17 cellular contexts compared by ENCODE assay signal in the genomic region with DNA sequence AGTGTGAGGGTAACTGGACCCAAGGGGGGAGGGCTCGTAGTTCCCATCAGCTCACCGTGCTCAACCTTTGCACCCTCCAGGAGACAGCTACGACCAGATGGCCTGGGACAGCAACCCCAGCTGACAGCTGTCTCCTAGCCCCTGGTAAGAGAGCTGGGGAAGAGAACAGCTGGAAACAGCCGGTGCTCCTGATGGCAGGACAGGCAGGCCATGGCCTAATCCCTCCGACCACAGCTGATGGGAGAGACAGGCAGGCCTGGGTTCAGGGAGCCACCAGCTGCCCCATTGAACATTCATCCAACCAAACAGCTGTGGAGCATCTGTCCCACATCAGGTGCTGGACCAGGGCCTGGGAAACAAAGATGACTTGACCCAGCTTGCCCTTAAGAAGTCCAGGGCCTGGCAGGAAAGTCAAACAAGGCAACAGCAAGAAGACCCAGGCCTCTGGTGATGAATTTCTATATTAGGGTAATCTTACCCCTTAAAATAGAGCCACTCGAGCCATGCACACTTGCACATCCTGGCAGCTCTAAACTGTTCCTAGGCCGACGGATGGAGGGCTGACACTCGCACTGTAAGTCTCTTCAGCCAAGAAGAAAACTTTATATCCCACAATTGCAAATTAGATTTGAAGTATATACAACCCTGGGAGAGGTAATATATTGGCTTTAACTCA. TPM values are rescaled to one million over a fixed set of nuclear protein-coding genes. Genes with fewer than 3 reads are reported as not detected.
DNase-seq lines count a peak whose midpoint lies in the region; ATAC-seq and TF ChIP-seq lines count a peak whose summit lies in the region.
"Had no signal": no experiment of that assay in that cellular context is flagged by ENCODE, and none has a peak within 500 bp of the region (broad histone marks: within the 10 kb centered on the region; RNA-seq: fewer than 3 reads in every experiment).

No MANE protein-coding gene starts in this region.

- H3K36me3 Mint-ChIP-seq in nephron (ENCODE audit: low read depth), result peaks cover 41% of the 10 kb centered on the region
- H3K36me3 Mint-ChIP-seq: activated naive CD8-positive, alpha-beta T cell treated with anti-CD3 and anti-CD28 coated beads for 36 hours had no signal

- H3K27ac Mint-ChIP-seq in nephron, result peak overlapping the region in 2 of 3 experiments; percentile 16 to 70
- H3K27ac Mint-ChIP-seq: activated naive CD8-positive, alpha-beta T cell treated with anti-CD3 and anti-CD28 coated beads for 36 hours; activated T-helper 1 cell treated with anti-CD3 and anti-CD28 coated beads, Interleukin-12 subunit alpha, Interleukin-12 subunit beta, Interleukin-2, Interleukin-4 antibody, amounts not matched to agents 30 ng/mL and 10 ng/mL and 1 ng/mL, durations not matched to agents 14 hours and 24 hours and 36 hours; HFFc6; T-helper 2 cell treated with Interferon-gamma antibody and Interleukin-4, amounts not matched to agents 5 μg/mL and 100 μg/mL, for 36 hours had no signal

- intact Hi-C loops in Right ventricle myocardium inferior (cut with DNase I) (no loop called here), cardiac septum (cut with DNase I) (no loop called here), Right ventricle myocardium superior (cut with DNase I) (no loop called here)

- DNase-seq in Right ventricle myocardium inferior (ENCODE audit: missing footprints), result no peak
- DNase-seq in cardiac septum (ENCODE audit: low spot score), result no peak
- peak; percentile 57 for DNase-seq in Right ventricle myocardium superior
- no peak for DNase-seq in UCSD-AML1 (lab: John Stamatoyannopoulos, UW; ENCODE audit: unreplicated experiment)
- DNase-seq in NCI-H2029 treated with DMSO at 0.1 percent for 48 hours (lab: John Stamatoyannopoulos, UW), result no peak
- DNase-seq in NCI-H187 treated with DMSO at 0.1 percent for 48 hours (lab: John Stamatoyannopoulos, UW), result no peak
- DNase-seq: activated naive CD8-positive, alpha-beta T cell treated with anti-CD3 and anti-CD28 coated beads for 36 hours; HFFc6; kidney; NCI-H2081 treated with DMSO at 0.1 percent for 48 hours; NCI-H748 treated with DMSO at 0.1 percent for 48 hours; stimulated activated CD4-positive, alpha-beta T cell treated with anti-CD3 and anti-CD28 coated beads, Interleukin-4, amount 100 ng/mL, for 24 hours had no signal

- peaks cover 14% of the 10 kb centered on the region for H3K27me3 Mint-ChIP-seq in nephron (ENCODE audit: low read depth)
- H3K27me3 Mint-ChIP-seq: activated naive CD8-positive, alpha-beta T cell treated with anti-CD3 and anti-CD28 coated beads for 36 hours had no signal

- peaks cover 7% of the 10 kb centered on the region for H3K9me3 Mint-ChIP-seq in nephron

- no peak for TF ChIP-seq CTCF in nephron (IDR thresholded peaks at IDR 0.05; ENCODE audit: unreplicated experiment in 3 of 3)

- no peak overlapping the region for H3K4me3 Mint-ChIP-seq in nephron
- H3K4me3 Mint-ChIP-seq: activated naive CD8-positive, alpha-beta T cell treated with anti-CD3 and anti-CD28 coated beads for 36 hours; activated T-helper 1 cell treated with anti-CD3 and anti-CD28 coated beads, Interleukin-12 subunit alpha, Interleukin-12 subunit beta, Interleukin-2, Interleukin-4 antibody, amounts not matched to agents 30 ng/mL and 10 ng/mL and 1 ng/mL, durations not matched to agents 14 hours and 24 hours and 36 hours; HFFc6; T-helper 2 cell treated with Interferon-gamma antibody and Interleukin-4, amounts not matched to agents 5 μg/mL and 100 μg/mL, for 36 hours had no signal

- H3K4me1 Mint-ChIP-seq in nephron, result peaks cover 64% of the 10 kb centered on the region
- H3K4me1 Mint-ChIP-seq: activated naive CD8-positive, alpha-beta T cell treated with anti-CD3 and anti-CD28 coated beads for 36 hours had no signal

- peak; percentile 76 for ATAC-seq in Right ventricle myocardium inferior
- peak; percentile 83 for ATAC-seq in Right ventricle myocardium superior (ENCODE audit: poor library complexity)
- no peak for ATAC-seq in GM19395 (IDR thresholded peaks at IDR 0.05; ENCODE audit: unreplicated experiment)
- ATAC-seq: K562 had no signal

RNA-seq across cellular contexts. Expression of a gene that starts 12.2 kb away (rescaled TPM):
- total RNA-seq in Right ventricle myocardium inferior (4.2 TPM), cardiac septum (6.4 TPM), Right ventricle myocardium superior (2.2 TPM)
- total RNA-seq: activated T-helper 1 cell treated with anti-CD3 and anti-CD28 coated beads, Interleukin-12 subunit alpha, Interleukin-12 subunit beta, Interleukin-2, Interleukin-4 antibody, amounts not matched to agents 30 ng/mL and 10 ng/mL and 1 ng/mL, durations not matched to agents 14 hours and 24 hours and 36 hours; K562 had no signal

RNA-seq across cellular contexts. Expression of a gene that starts 58.0 kb away (rescaled TPM):
- total RNA-seq in Right ventricle myocardium inferior, result 3.5 TPM
- 2.0 TPM for total RNA-seq in cardiac septum
- 4.6 TPM for total RNA-seq in Right ventricle myocardium superior
